In genomic region chr14:66813636-66814035, GRCh38 we compare ENCODE assay signal across 11 cellular contexts.
DNase-seq lines count a peak whose midpoint lies in the region; ATAC-seq, FAIRE-seq and TF ChIP-seq lines count a peak whose summit lies in the region.
"Had no signal": no experiment of that assay in that cellular context is flagged by ENCODE, and none has a peak within 500 bp of the region (broad histone marks: within the 10 kb centered on the region; RNA-seq: fewer than 3 reads in every experiment).

No MANE protein-coding gene starts in this region.

- H3K9ac ChIP-seq in K562 (ENCODE audit: insufficient read depth in 1 of 2, low read depth in 2 of 2, low read length in 2 of 2) (no peak overlapping the region), kidney (ENCODE audit: low read length in 2 of 2) (no peak overlapping the region), neural progenitor cell (no peak overlapping the region), MM.1S (ENCODE audit: low read length) (no peak overlapping the region), neuronal stem cell (ENCODE audit: low read depth, low read length, poor library complexity) (no peak overlapping the region)

- no peak for ATAC-seq in K562

- H3K4me2 ChIP-seq in K562 (ENCODE audit: insufficient read depth, low read length), result no peak overlapping the region
- H3K4me2 ChIP-seq in neural progenitor cell, result no peak overlapping the region
- no peak overlapping the region for H3K4me2 ChIP-seq in MM.1S (ENCODE audit: low read depth, low read length)
- H3K4me2 ChIP-seq in neuronal stem cell (ENCODE audit: insufficient read depth, low read length, poor library complexity, severe bottlenecking), result no peak overlapping the region

- H3K27ac Mint-ChIP-seq in neural progenitor cell, result no peak overlapping the region
- H3K27ac Mint-ChIP-seq: HFFc6 had no signal

- no peak overlapping the region for H3K14ac ChIP-seq in neuronal stem cell (ENCODE audit: low read length)

- peaks cover 14% of the 10 kb centered on the region for H3K9me3 Mint-ChIP-seq in neural progenitor cell

- in situ Hi-C loops in K562 (cut with MboI), result no loop called here

- H3K27me3 ChIP-seq in K562 (ENCODE audit: control insufficient read depth in 2 of 2, insufficient read depth in 2 of 2, low read length in 2 of 2), result no peaks in the 10 kb centered on the region
- H3K27me3 ChIP-seq in neural progenitor cell, result no peaks in the 10 kb centered on the region
- H3K27me3 ChIP-seq in MM.1S (replicated peaks; ENCODE audit: insufficient read depth, low read length), result no peaks in the 10 kb centered on the region
- H3K27me3 ChIP-seq in neuronal stem cell (ENCODE audit: control insufficient read depth in 3 of 3, insufficient read depth in 3 of 3, low read depth in 1 of 3, low read length in 3 of 3), result no peaks in the 10 kb centered on the region

- 92% methylated on average over 5 of the region's 6 CpGs for WGBS in K562 (ENCODE audit: insufficient coverage, low coverage, missing lambda C conversion rate)
- WGBS in neuronal stem cell (ENCODE audit: extremely low coverage in 2 of 2, insufficient read length in 2 of 2, insufficient replicate concordance in 1 of 2), 2 donors, result no CpG with 5 or more reads among the region's 6 CpGs

- H3K4me3 Mint-ChIP-seq in neural progenitor cell, result no peak overlapping the region
- H3K4me3 Mint-ChIP-seq: CD4-positive, CD25-positive, alpha-beta regulatory T cell; HFFc6 had no signal

- no peaks in the 10 kb centered on the region for H3K79me1 ChIP-seq in neuronal stem cell (ENCODE audit: low read depth, low read length)

- CTCF ChIA-PET in K562 (lab: Yijun Ruan, JAX; ENCODE audit: low intra/inter-chr PET ratio), result no interaction called here

- no peak overlapping the region for H2AK5ac ChIP-seq in neuronal stem cell (ENCODE audit: low read depth, low read length)

- H3K79me2 ChIP-seq in K562 (ENCODE audit: control insufficient read depth, insufficient read depth, low read length) (no peaks in the 10 kb centered on the region), neural progenitor cell (ENCODE audit: low read depth) (no peaks in the 10 kb centered on the region), MM.1S (ENCODE audit: low read length) (no peaks in the 10 kb centered on the region)

- no peak overlapping the region for H2BK12ac ChIP-seq in neuronal stem cell (ENCODE audit: low read length)

- no peak overlapping the region for H3K4me3 ChIP-seq in K562
- no peak overlapping the region for H3K4me3 ChIP-seq in kidney (ENCODE audit: low read length in 2 of 2)
- H3K4me3 ChIP-seq in neural progenitor cell, result no peak overlapping the region
- no peak overlapping the region for H3K4me3 ChIP-seq in MM.1S (ENCODE audit: low read length)
- peak overlapping the region in 1 of 2 donors; percentile 24 for H3K4me3 ChIP-seq in neuronal stem cell (ENCODE audit: low read length in 2 of 2)

- no peaks in the 10 kb centered on the region for H3K9me2 ChIP-seq in MM.1S (replicated peaks; ENCODE audit: insufficient read depth, low read length)

- H3K36me3 Mint-ChIP-seq in neural progenitor cell, result peaks cover 27% of the 10 kb centered on the region

- H4K8ac ChIP-seq in neuronal stem cell (ENCODE audit: low read depth, low read length), result no peak overlapping the region

- H3K23ac ChIP-seq in neuronal stem cell (ENCODE audit: low read depth, low read length, poor library complexity), result no peak overlapping the region

- H3F3A ChIP-seq in neural progenitor cell (ENCODE audit: low read depth) (no peaks in the 10 kb centered on the region), MM.1S (ENCODE audit: insufficient read depth, low read length) (no peaks in the 10 kb centered on the region)

- H3K9me1 ChIP-seq in K562 (ENCODE audit: control insufficient read depth, insufficient read depth, low read length), result no peaks in the 10 kb centered on the region

- no peak overlapping the region for H2BK5ac ChIP-seq in neuronal stem cell (ENCODE audit: low read length)

- no peak overlapping the region for H3K4ac ChIP-seq in neuronal stem cell (ENCODE audit: low read length)

- intact Hi-C loops in K562 (cut with micrococcal nuclease), result no loop called here
- intact Hi-C loops in kidney (cut with DNase I), result no loop called here

- H3K4me1 ChIP-seq in K562 (replicated peaks in 1 of 2; ENCODE audit: control insufficient read depth in 2 of 2, insufficient read depth in 2 of 2, low read length in 2 of 2) (no peaks in the 10 kb centered on the region), kidney (ENCODE audit: control insufficient read depth in 1 of 2, insufficient read depth in 1 of 2, low read depth in 1 of 2, low read length in 2 of 2) (no peaks in the 10 kb centered on the region), neural progenitor cell (no peaks in the 10 kb centered on the region), MM.1S (ENCODE audit: low read length) (no peaks in the 10 kb centered on the region), neuronal stem cell (ENCODE audit: control insufficient read depth in 2 of 2, insufficient read depth in 1 of 2, low read depth in 1 of 2, low read length in 2 of 2) (no peaks in the 10 kb centered on the region)

- no peaks in the 10 kb centered on the region for H3K9me3 ChIP-seq in K562 (replicated peaks; ENCODE audit: control insufficient read depth, insufficient read depth, low read depth, low read length)
- H3K9me3 ChIP-seq in kidney (ENCODE audit: control insufficient read depth in 1 of 2, low read length in 2 of 2), result peaks cover 0 to 14% of the 10 kb centered on the region in 2 donors
- no peaks in the 10 kb centered on the region for H3K9me3 ChIP-seq in neural progenitor cell (ENCODE audit: low read depth)
- H3K9me3 ChIP-seq in MM.1S (replicated peaks; ENCODE audit: insufficient read depth, low read length), result no peaks in the 10 kb centered on the region
- H3K9me3 ChIP-seq in neuronal stem cell (replicated peaks in 1 of 2; ENCODE audit: control insufficient read depth in 2 of 2, insufficient read depth in 1 of 2, low read depth in 1 of 2, low read length in 2 of 2), result peaks cover 4 to 16% of the 10 kb centered on the region in 2 donors

- no peak overlapping the region for H4K91ac ChIP-seq in neuronal stem cell (ENCODE audit: low read depth, low read length, poor library complexity)

- no peaks in the 10 kb centered on the region for H3K27me3 Mint-ChIP-seq in neural progenitor cell (ENCODE audit: insufficient read depth, low read depth)
- H3K27me3 Mint-ChIP-seq: CD4-positive, CD25-positive, alpha-beta regulatory T cell had no signal

- H2BK15ac ChIP-seq in neuronal stem cell (ENCODE audit: low read length), result no peak overlapping the region

- H3K18ac ChIP-seq in neuronal stem cell (ENCODE audit: low read length), result no peak overlapping the region

- TF ChIP-seq POLR2A in K562 (conservative IDR thresholded peaks at IDR 0.05), result no peak

- no peak overlapping the region for H2AFZ ChIP-seq in K562 (ENCODE audit: low read depth, low read length)
- H2AFZ ChIP-seq in neural progenitor cell (replicated peaks), result no peak overlapping the region
- H2AFZ ChIP-seq in MM.1S (ENCODE audit: low read length), result no peak overlapping the region
- no peak overlapping the region for H2AFZ ChIP-seq in neuronal stem cell (ENCODE audit: low read length)

- no TSS peak for BruUV-seq in K562 (replicated peaks; lab: Mats Ljungman, UMichigan)

- FAIRE-seq in K562 (lab: Jason Lieb, UNC) (no peak), kidney (lab: Jason Lieb, UNC) (no peak)

- no peak overlapping the region for H2BK120ac ChIP-seq in neuronal stem cell (ENCODE audit: low read depth, low read length)

- H4K20me1 ChIP-seq in K562 (replicated peaks; ENCODE audit: control insufficient read depth, insufficient read depth, low read length) (no peaks in the 10 kb centered on the region), neural progenitor cell (ENCODE audit: low read depth) (no peaks in the 10 kb centered on the region), MM.1S (ENCODE audit: insufficient read depth, low read length) (no peaks in the 10 kb centered on the region)

- no peak for TF ChIP-seq EP300 in K562 (IDR thresholded peaks at IDR 0.05; ENCODE audit: low read length)

- H3K4me1 Mint-ChIP-seq in neural progenitor cell, result no peaks in the 10 kb centered on the region

- no peak for TF ChIP-seq RAD21 in K562 (CRISPR knock-in tag; conservative IDR thresholded peaks at IDR 0.05 in 1 of 2, IDR thresholded peaks at IDR 0.05 in 1 of 2)

- TF ChIP-seq CTCF in K562 (IDR thresholded peaks at IDR 0.05 in 2 of 3, conservative IDR thresholded peaks at IDR 0.05 in 1 of 3; ENCODE audit: insufficient read depth in 2 of 3, low read depth in 1 of 3, low read length in 3 of 3) (no peak), kidney (IDR thresholded peaks at IDR 0.05; ENCODE audit: borderline replicate concordance, extremely low read depth, insufficient read depth) (no peak), neural progenitor cell (IDR thresholded peaks at IDR 0.05) (no peak), MM.1S (IDR thresholded peaks at IDR 0.05; ENCODE audit: low read length) (no peak)

- H3K27ac ChIP-seq in K562 (ENCODE audit: extremely low read depth, low read depth, low read length), result no peak overlapping the region
- no peak overlapping the region for H3K27ac ChIP-seq in kidney (ENCODE audit: low read depth in 2 of 2, low read length in 2 of 2)
- H3K27ac ChIP-seq in neural progenitor cell, result no peak overlapping the region
- no peak overlapping the region for H3K27ac ChIP-seq in MM.1S (ENCODE audit: low read length)
- no peak overlapping the region for H3K27ac ChIP-seq in neuronal stem cell (replicated peaks; ENCODE audit: low read length)

- DNase-seq in K562 (ENCODE audit: extremely low read depth in 1 of 4, low spot score in 3 of 4) (no peak), kidney (peak; percentile 25), mesenteric fat pad (ENCODE audit: low spot score) (peak; percentile 60), GDM1 (lab: John Stamatoyannopoulos, UW) (no peak), neural progenitor cell (ENCODE audit: low spot score) (no peak), MM.1S (no peak), neuronal stem cell (ENCODE audit: low spot score) (no peak)
- DNase-seq: CD4-positive, CD25-positive, alpha-beta regulatory T cell; DMS53; HCEC 1CT; HFFc6 had no signal

- POLR2A ChIA-PET in K562 (lab: Yijun Ruan, JAX), result no interaction called here

- H3K36me3 ChIP-seq in K562 (ENCODE audit: control insufficient read depth, insufficient read depth, low read length) (no peaks in the 10 kb centered on the region), kidney (ENCODE audit: control insufficient read depth in 1 of 2, insufficient read depth in 2 of 2, low read length in 2 of 2) (peaks cover 3 to 13% of the 10 kb centered on the region in 2 donors), neural progenitor cell (no peaks in the 10 kb centered on the region), MM.1S (replicated peaks; ENCODE audit: insufficient read depth, low read length) (no peaks in the 10 kb centered on the region), neuronal stem cell (replicated peaks in 1 of 2; ENCODE audit: control insufficient read depth in 2 of 2, insufficient read depth in 2 of 2, low read length in 2 of 2) (peaks cover 0 to 19% of the 10 kb centered on the region in 2 donors)

Comparison
In these comparisons a context has a peak if more than half of its experiments do, and no peak if none do; other contexts are left out.
1. DNase-seq: peak in kidney (single experiment) and mesenteric fat pad (single experiment); none in K562 (0 of 4), GDM1 (single experiment), neural progenitor cell (single experiment), MM.1S (single experiment) and neuronal stem cell (single experiment).